In the genomic region with DNA sequence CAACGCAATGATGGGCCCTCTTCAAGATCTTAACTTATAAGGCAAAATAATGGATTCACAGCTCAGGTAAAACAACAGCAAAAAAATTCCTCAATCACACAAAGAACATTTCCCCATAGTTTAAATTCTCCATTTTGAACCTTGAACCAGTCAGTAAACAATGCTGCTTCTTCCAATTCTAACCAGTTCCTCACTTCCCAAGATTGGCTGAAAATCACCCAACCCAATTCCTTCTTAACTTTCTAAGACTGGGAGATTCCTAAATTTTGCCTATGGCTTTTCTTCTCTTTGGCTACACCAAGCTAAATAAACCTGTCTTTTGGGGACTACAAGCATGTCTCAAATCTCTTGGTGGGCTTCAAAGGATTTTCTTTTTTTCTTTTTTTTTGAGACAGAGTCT, we compare ENCODE assay signal across 6 cellular contexts.
"Had no signal": no experiment of that assay in that cellular context is flagged by ENCODE, and none has a peak within 500 bp of the region (broad histone marks: within the 10 kb centered on the region; RNA-seq: fewer than 3 reads in every experiment).

No MANE protein-coding gene starts in this region.

- ATAC-seq: K562 had no signal

- DNase-seq: IMR-90, KBM-7, KG1 had no signal

- FAIRE-seq: HTR-8/SVneo, K562 had no signal

- H3K27ac Mint-ChIP-seq: IgD-negative memory B cell had no signal

- H3K9me3 Mint-ChIP-seq: IgD-negative memory B cell had no signal

- H3K4me3 ChIP-seq: K562 had no signal

- H3K27me3 Mint-ChIP-seq: IgD-negative memory B cell had no signal
